ENCODE assay signal across 9 cellular contexts in genomic region chr16:4414187-4414909, GRCh38. TPM values are rescaled to one million over a fixed set of nuclear protein-coding genes. Genes with fewer than 3 reads are reported as not detected.
DNase-seq lines count a peak whose midpoint lies in the region; ATAC-seq and TF ChIP-seq lines count a peak whose summit lies in the region.
"Had no signal": no experiment of that assay in that cellular context is flagged by ENCODE, and none has a peak within 500 bp of the region (broad histone marks: within the 10 kb centered on the region; RNA-seq: fewer than 3 reads in every experiment).

No MANE protein-coding gene starts in this region.

- DNase-seq in GM19238 (ENCODE audit: insufficient read length, low spot score) (peak; percentile 94), glutamatergic neuron (no peak), NCI-H1930 (lab: John Stamatoyannopoulos, UW) (no peak), coronary artery (ENCODE audit: low spot score) (no peak), SKM-1 treated with dmso at 0.1 percent for 144 hours (lab: John Stamatoyannopoulos, UW; ENCODE audit: unreplicated experiment) (no peak)
- peak; percentile 92 for DNase-seq in activated CD4-positive, alpha-beta T cell treated with anti-CD3 and anti-CD28 coated beads for 36 hours
- DNase-seq in stimulated activated naive CD4-positive, alpha-beta T cell treated with Interleukin-2 at 50 U/mL for 16 hours (lab: John Stamatoyannopoulos, UW): peak; percentile 90

- intact Hi-C loops in activated CD4-positive, alpha-beta T cell treated with anti-CD3 and anti-CD28 coated beads for 36 hours (cut with DNase I, micrococcal nuclease): loop anchor here in 1 of 2 experiments (1.0 to 2.0 kb wide), 2 partner anchors 202 to 298 kb away; partner anchors contain the start of gene ADCY9

- H3K4me3 Mint-ChIP-seq in activated CD4-positive, alpha-beta T cell treated with anti-CD3 and anti-CD28 coated beads for 36 hours: peak overlapping the region; percentile 86
- H3K4me3 Mint-ChIP-seq in glutamatergic neuron (ENCODE audit: unreplicated experiment): peak overlapping the region; percentile 91

- TF ChIP-seq CTCF in glutamatergic neuron (IDR thresholded peaks at IDR 0.05; ENCODE audit: partially characterized antibody, unreplicated experiment) (no peak), coronary artery (IDR thresholded peaks at IDR 0.05) (no peak)

- no peaks in the 10 kb centered on the region for H3K9me3 Mint-ChIP-seq in activated CD4-positive, alpha-beta T cell treated with anti-CD3 and anti-CD28 coated beads for 36 hours (ENCODE audit: low read depth)
- H3K9me3 Mint-ChIP-seq in glutamatergic neuron (ENCODE audit: unreplicated experiment): peaks cover 14% of the 10 kb centered on the region

- peaks cover 30% of the 10 kb centered on the region for H3K36me3 Mint-ChIP-seq in activated CD4-positive, alpha-beta T cell treated with anti-CD3 and anti-CD28 coated beads for 36 hours (ENCODE audit: low read depth)
- H3K36me3 Mint-ChIP-seq in glutamatergic neuron (ENCODE audit: unreplicated experiment): no peaks in the 10 kb centered on the region

- H3K4me1 Mint-ChIP-seq in activated CD4-positive, alpha-beta T cell treated with anti-CD3 and anti-CD28 coated beads for 36 hours: peaks cover 36% of the 10 kb centered on the region
- H3K4me1 Mint-ChIP-seq in glutamatergic neuron (ENCODE audit: low read depth, unreplicated experiment): peaks cover 35% of the 10 kb centered on the region

- H3K4me3 ChIP-seq in coronary artery: no peak overlapping the region

- peak; percentile 66 for ATAC-seq in HG03066 (IDR thresholded peaks at IDR 0.05; ENCODE audit: low read depth, unreplicated experiment)
- ATAC-seq in activated CD4-positive, alpha-beta T cell treated with anti-CD3 and anti-CD28 coated beads for 36 hours: peak; percentile 69

- H3K27ac Mint-ChIP-seq in activated CD4-positive, alpha-beta T cell treated with anti-CD3 and anti-CD28 coated beads for 36 hours: peak overlapping the region; percentile 84
- no peak overlapping the region for H3K27ac Mint-ChIP-seq in glutamatergic neuron (ENCODE audit: unreplicated experiment)

- H3K27me3 Mint-ChIP-seq in activated CD4-positive, alpha-beta T cell treated with anti-CD3 and anti-CD28 coated beads for 36 hours: no peaks in the 10 kb centered on the region
- peaks cover 20% of the 10 kb centered on the region for H3K27me3 Mint-ChIP-seq in glutamatergic neuron (ENCODE audit: unreplicated experiment)

- CTCF ChIA-PET in activated CD4-positive, alpha-beta T cell treated with anti-CD3 and anti-CD28 coated beads for 36 hours (lab: Charles Lee): interaction anchor here (3.8 to 6.5 kb wide), 2 partner anchors 12 to 161 kb away, joined by 13 to 45 read pairs; no protein-coding TSS in a partner anchor

- POLR2A ChIA-PET in activated CD4-positive, alpha-beta T cell treated with anti-CD3 and anti-CD28 coated beads for 36 hours (lab: Charles Lee): interaction anchor here (0.7 kb wide), 1 partner anchor 160 kb away, joined by 3 read pairs; no protein-coding TSS in a partner anchor

- H3K27ac ChIP-seq in coronary artery: no peak overlapping the region
- H3K27ac ChIP-seq: SJSA1 had no signal

RNA-seq across cellular contexts. Expression of gene CORO7, which starts 2.0 kb away (rescaled TPM):
- total RNA-seq in activated CD4-positive, alpha-beta T cell treated with anti-CD3 and anti-CD28 coated beads for 36 hours: 10 to 100 TPM; 65.0 to 67.1 TPM
- total RNA-seq in glutamatergic neuron (ENCODE audit: unreplicated experiment): 200 TPM

RNA-seq across cellular contexts. Expression of gene DNAJA3, which starts 11.3 kb away (rescaled TPM):
- 100 to 1,000 TPM in 1 of 2 experiments, 10 to 100 TPM in 1; 93.9 to 102 TPM for total RNA-seq in activated CD4-positive, alpha-beta T cell treated with anti-CD3 and anti-CD28 coated beads for 36 hours
- 32.6 TPM for total RNA-seq in glutamatergic neuron (ENCODE audit: unreplicated experiment)

RNA-seq across cellular contexts. Expression of gene VASN, which starts 42.7 kb away (rescaled TPM):
- not detected for total RNA-seq in activated CD4-positive, alpha-beta T cell treated with anti-CD3 and anti-CD28 coated beads for 36 hours
- 4.1 TPM for total RNA-seq in glutamatergic neuron (ENCODE audit: unreplicated experiment)

Comparison
In these comparisons a context has a peak if more than half of its experiments do, and no peak if none do; other contexts are left out.
1. DNase-seq: peak in GM19238 (single experiment), activated CD4-positive, alpha-beta T cell treated with anti-CD3 and anti-CD28 coated beads for 36 hours (single experiment) and stimulated activated naive CD4-positive, alpha-beta T cell treated with Interleukin-2 at 50 U/mL for 16 hours (single experiment); none in glutamatergic neuron (single experiment), NCI-H1930 (0 of 2), coronary artery (single experiment) and SKM-1 treated with dmso at 0.1 percent for 144 hours (single experiment).